ENCODE assay signal across 9 cellular contexts in the genomic region with DNA sequence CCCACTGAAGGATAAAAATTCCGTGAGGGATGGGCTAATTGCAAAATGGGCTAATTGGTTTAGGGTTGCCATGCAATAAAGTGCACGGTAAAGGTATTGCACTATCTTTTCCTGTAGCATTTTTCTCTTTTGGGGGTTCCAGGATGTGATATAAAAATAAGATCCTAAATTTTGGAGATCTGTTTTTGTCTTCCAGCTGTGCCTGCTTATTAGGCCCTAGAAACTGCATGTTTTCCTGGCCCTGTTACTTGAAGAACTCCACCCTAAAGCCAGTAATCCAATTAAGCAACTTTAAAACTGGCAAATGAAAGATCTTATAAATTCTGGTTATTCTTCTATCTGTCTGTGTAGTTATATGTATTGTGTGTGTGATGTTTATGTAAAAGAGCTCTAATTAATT.
"Had no signal": no experiment of that assay in that cellular context is flagged by ENCODE, and none has a peak within 500 bp of the region (broad histone marks: within the 10 kb centered on the region; RNA-seq: fewer than 3 reads in every experiment).

No MANE protein-coding gene starts in this region.

- H2AFZ ChIP-seq: GM23248, GM23338 had no signal

- H3K4me2 ChIP-seq: GM23338 had no signal

- H3K4me3 ChIP-seq: GM23248, GM23338, HAP-1 had no signal

- H3K9ac ChIP-seq: GM23248 had no signal

- H3K4me1 ChIP-seq: HAP-1 had no signal

- H3K36me3 ChIP-seq: HAP-1 had no signal

- DNase-seq: GM23248, GOT3, H7, H9, HCEC 1CT, HFFc6 had no signal

- ATAC-seq: GM23338, HCT116 had no signal

- H3K27ac ChIP-seq: GM23248 had no signal

- H3K9me3 ChIP-seq: HAP-1 had no signal
